ENCODE assay signal across 8 cellular contexts in genomic region chr2:235669269-235669831, GRCh38.
DNase-seq lines count a peak whose midpoint lies in the region; ATAC-seq and TF ChIP-seq lines count a peak whose summit lies in the region.

No MANE protein-coding gene starts in this region.

- H3K4me1 ChIP-seq in uterus = peaks cover 0 to 21% of the 10 kb centered on the region in 2 donors

- peak; percentile 73 for ATAC-seq in Right ventricle myocardium inferior
- no peak for ATAC-seq in HG02678 (IDR thresholded peaks at IDR 0.05; ENCODE audit: unreplicated experiment)

- H3K27me3 ChIP-seq in uterus = no peaks in the 10 kb centered on the region

- TF ChIP-seq CTCF in uterus (IDR thresholded peaks at IDR 0.05) = no peak

- H3K9me3 ChIP-seq in uterus = no peaks in the 10 kb centered on the region

- intact Hi-C loops in Right ventricle myocardium inferior (cut with DNase I) = loop anchor here (2.0 kb wide), 1 partner anchor 75 kb away; no protein-coding TSS in a partner anchor
- intact Hi-C loops in uterus (cut with DNase I; ENCODE audit: low total_unique reads) = no loop called here

- TF ChIP-seq POLR2A in uterus (IDR thresholded peaks at IDR 0.05) = peak in 1 of 2 donors; percentile 20

- H3K4me3 ChIP-seq in uterus = peak overlapping the region; percentile 41 to 60

- peaks cover 61% of the 10 kb centered on the region for H3K27me3 Mint-ChIP-seq in activated naive CD8-positive, alpha-beta T cell treated with anti-CD3 and anti-CD28 coated beads for 36 hours

- peak overlapping the region; percentile 18 for H3K4me3 Mint-ChIP-seq in activated naive CD8-positive, alpha-beta T cell treated with anti-CD3 and anti-CD28 coated beads for 36 hours

- H3K9me3 Mint-ChIP-seq in activated naive CD8-positive, alpha-beta T cell treated with anti-CD3 and anti-CD28 coated beads for 36 hours = no peaks in the 10 kb centered on the region

- peaks cover 2% of the 10 kb centered on the region for H3K4me1 Mint-ChIP-seq in activated naive CD8-positive, alpha-beta T cell treated with anti-CD3 and anti-CD28 coated beads for 36 hours

- H3K36me3 ChIP-seq in uterus = no peaks in the 10 kb centered on the region

- DNase-seq in activated T-cell treated with anti-CD3 and anti-CD28 coated beads for 24 hours (ENCODE audit: low read depth) (peak; percentile 7), activated T-cell treated with anti-CD3 and anti-CD28 coated beads for 4 hours (no peak), NCI-H82 (lab: John Stamatoyannopoulos, UW) (peak; percentile 89), Right ventricle myocardium inferior (ENCODE audit: missing footprints) (peak; percentile 80), non-pigmented ciliary epithelial cell (ENCODE audit: low read depth) (peak; percentile 11), uterus (peak; percentile 35 to 70)
- DNase-seq in activated naive CD8-positive, alpha-beta T cell treated with anti-CD3 and anti-CD28 coated beads for 36 hours = peak; percentile 28

- H3K27ac Mint-ChIP-seq in activated naive CD8-positive, alpha-beta T cell treated with anti-CD3 and anti-CD28 coated beads for 36 hours = no peak overlapping the region

- peak overlapping the region in 1 of 2 donors; percentile 56 for H3K27ac ChIP-seq in uterus

- no peaks in the 10 kb centered on the region for H3K36me3 Mint-ChIP-seq in activated naive CD8-positive, alpha-beta T cell treated with anti-CD3 and anti-CD28 coated beads for 36 hours
